ENCODE assay signal across 16 cellular contexts in the genomic region with DNA sequence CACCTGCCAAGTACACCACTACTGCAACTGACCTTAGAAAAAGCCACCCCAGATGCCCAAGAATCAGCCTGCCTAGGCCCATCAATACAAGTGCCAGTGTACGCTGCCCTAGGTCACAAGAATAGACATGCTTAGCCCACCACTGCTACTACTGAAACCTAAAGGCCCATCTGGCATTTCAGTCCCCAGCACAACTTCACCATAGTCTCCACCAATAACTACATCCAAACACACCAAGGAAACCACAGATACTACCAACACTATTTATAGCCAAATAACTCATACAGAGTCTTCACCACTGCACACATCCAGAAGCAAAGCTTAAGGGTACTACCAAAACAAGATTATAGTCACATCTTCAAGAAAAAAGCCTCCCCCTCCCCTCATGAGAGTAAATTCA. TPM values are rescaled to one million over a fixed set of nuclear protein-coding genes. Genes with fewer than 3 reads are reported as not detected.
DNase-seq lines count a peak whose midpoint lies in the region; ATAC-seq and TF ChIP-seq lines count a peak whose summit lies in the region.
"Had no signal": no experiment of that assay in that cellular context is flagged by ENCODE, and none has a peak within 500 bp of the region (broad histone marks: within the 10 kb centered on the region; RNA-seq: fewer than 3 reads in every experiment).

No MANE protein-coding gene starts in this region.

- no peak overlapping the region for H3K4me3 Mint-ChIP-seq in osteocyte (ENCODE audit: unreplicated experiment)
- H3K4me3 Mint-ChIP-seq: activated naive CD4-positive, alpha-beta T cell treated with anti-CD3 and anti-CD28 coated beads for 36 hours; natural killer cell had no signal

- DNase-seq in osteocyte (ENCODE audit: extremely low spot score, unreplicated experiment) (no peak), NCI-H774 (lab: John Stamatoyannopoulos, UW) (no peak), AG08395 (ENCODE audit: low spot score) (no peak), cerebellar nuclear complex (lab: John Stamatoyannopoulos, UW) (no peak)
- DNase-seq: activated CD4-positive, alpha-beta T cell treated with anti-CD3 and anti-CD28 coated beads, Interleukin-2, amount 50 U/mL, for 4 hours; activated naive CD4-positive, alpha-beta T cell treated with anti-CD3 and anti-CD28 coated beads for 36 hours; cortex of kidney; kidney; natural killer cell; NCI-H1930; NK-92 treated with Interleukin-12 subunit alpha and Interleukin-12 subunit beta, amount 100 ng/mL, for 24 hours; stimulated activated CD8-positive, alpha-beta memory T cell treated with anti-CD3 and anti-CD28 coated beads, Interleukin-4, amount 100 ng/mL, for 48 hours; SW 1271 had no signal

- ATAC-seq in GM18870 (IDR thresholded peaks at IDR 0.05; ENCODE audit: unreplicated experiment), result peak; percentile 73
- peak; percentile 77 for ATAC-seq in GM21825 (IDR thresholded peaks at IDR 0.05; ENCODE audit: unreplicated experiment)
- peak; percentile 85 for ATAC-seq in HG03520 (IDR thresholded peaks at IDR 0.05; ENCODE audit: unreplicated experiment)
- ATAC-seq: natural killer cell had no signal

- H3K27me3 Mint-ChIP-seq in osteocyte (ENCODE audit: unreplicated experiment), result peaks cover 16% of the 10 kb centered on the region

- no peak for TF ChIP-seq CTCF in osteocyte (IDR thresholded peaks at IDR 0.05)

- peaks cover 10% of the 10 kb centered on the region for H3K9me3 Mint-ChIP-seq in osteocyte (ENCODE audit: unreplicated experiment)
- H3K9me3 Mint-ChIP-seq: natural killer cell had no signal

- H3K36me3 Mint-ChIP-seq in osteocyte (ENCODE audit: unreplicated experiment), result no peaks in the 10 kb centered on the region

- peaks cover 36% of the 10 kb centered on the region for H3K4me1 Mint-ChIP-seq in osteocyte (ENCODE audit: unreplicated experiment)

- H3K27ac Mint-ChIP-seq in osteocyte (ENCODE audit: unreplicated experiment), result peak overlapping the region; percentile 56
- H3K27ac Mint-ChIP-seq: activated naive CD4-positive, alpha-beta T cell treated with anti-CD3 and anti-CD28 coated beads for 36 hours had no signal

RNA-seq across cellular contexts. Expression of gene TREML4, which starts 28.2 kb away (rescaled TPM):
- total RNA-seq in osteocyte, result not detected in 2 replicates
- total RNA-seq: activated naive CD4-positive, alpha-beta T cell treated with anti-CD3 and anti-CD28 coated beads for 36 hours; kidney had no signal

RNA-seq across cellular contexts. Expression of gene TREM1, which starts 30.1 kb away (rescaled TPM):
- not detected in 2 replicates for total RNA-seq in osteocyte

RNA-seq across cellular contexts. Expression of gene TREML2, which starts 55.4 kb away (rescaled TPM):
- not detected in 2 replicates for total RNA-seq in osteocyte
